ENCODE assay signal across 29 cellular contexts in genomic region chr11:73162196-73162740, GRCh38. TPM values are rescaled to one million over a fixed set of nuclear protein-coding genes. Genes with fewer than 3 reads are reported as not detected.
DNase-seq lines count a peak whose midpoint lies in the region; ATAC-seq, FAIRE-seq and TF ChIP-seq lines count a peak whose summit lies in the region.
"Had no signal": no experiment of that assay in that cellular context is flagged by ENCODE, and none has a peak within 500 bp of the region (broad histone marks: within the 10 kb centered on the region; RNA-seq: fewer than 3 reads in every experiment).

No MANE protein-coding gene starts in this region.

- H3K9me3 ChIP-seq in Loucy (ENCODE audit: insufficient read depth, low read depth, low read length), result no peaks in the 10 kb centered on the region
- H3K9me3 ChIP-seq in K562 (replicated peaks; ENCODE audit: control insufficient read depth, insufficient read depth, low read depth, low read length), result no peaks in the 10 kb centered on the region
- H3K9me3 ChIP-seq: BE2C, body of pancreas, Caco-2, suprapubic skin had no signal

- no peaks in the 10 kb centered on the region for H3K9me3 Mint-ChIP-seq in stimulated activated memory B cell treated with anti-CD40 and anti-IgM and Interleukin-4, amounts not matched to agents 10 μg/mL and 1 μg/mL and 100 μg/mL, for 72 hours
- no peaks in the 10 kb centered on the region for H3K9me3 Mint-ChIP-seq in natural killer cell

- no peaks in the 10 kb centered on the region for H3K79me2 ChIP-seq in Loucy (ENCODE audit: insufficient read depth, low read length)
- H3K79me2 ChIP-seq in K562 (ENCODE audit: control insufficient read depth, insufficient read depth, low read length), result no peaks in the 10 kb centered on the region

- H3K9ac ChIP-seq in Loucy (ENCODE audit: low read depth, low read length, poor library complexity, severe bottlenecking) (peak overlapping the region; percentile 21), K562 (ENCODE audit: insufficient read depth in 1 of 2, low read depth in 2 of 2, low read length in 2 of 2) (no peak overlapping the region)

- TF ChIP-seq POLR2A in K562 (conservative IDR thresholded peaks at IDR 0.05), result no peak

- TF ChIP-seq RAD21 in K562 (CRISPR knock-in tag; conservative IDR thresholded peaks at IDR 0.05 in 1 of 2, IDR thresholded peaks at IDR 0.05 in 1 of 2), result no peak

- no peaks in the 10 kb centered on the region for H3F3A ChIP-seq in Loucy (ENCODE audit: low read depth)

- no peak for TF ChIP-seq CTCF in Loucy (conservative IDR thresholded peaks at IDR 0.05; ENCODE audit: low read length)
- no peak for TF ChIP-seq CTCF in K562 (IDR thresholded peaks at IDR 0.05 in 2 of 3, conservative IDR thresholded peaks at IDR 0.05 in 1 of 3; ENCODE audit: insufficient read depth in 2 of 3, low read depth in 1 of 3, low read length in 3 of 3)
- no peak for TF ChIP-seq CTCF in natural killer cell (IDR thresholded peaks at IDR 0.05)

- H3K9me2 ChIP-seq in Loucy (replicated peaks; ENCODE audit: low read depth, low read length), result no peaks in the 10 kb centered on the region

- in situ Hi-C loops in K562 (cut with MboI), result no loop called here

- ATAC-seq in K562 (peak; percentile 68), natural killer cell (no peak)
- no peak for ATAC-seq in stimulated activated memory B cell treated with anti-CD40 and anti-IgM and Interleukin-4, amounts not matched to agents 10 μg/mL and 1 μg/mL and 100 μg/mL, for 72 hours
- ATAC-seq: body of pancreas, foreskin keratinocyte, HepG2 had no signal

- peaks cover 76% of the 10 kb centered on the region for H3K4me1 Mint-ChIP-seq in stimulated activated memory B cell treated with anti-CD40 and anti-IgM and Interleukin-4, amounts not matched to agents 10 μg/mL and 1 μg/mL and 100 μg/mL, for 72 hours
- no peaks in the 10 kb centered on the region for H3K4me1 Mint-ChIP-seq in natural killer cell

- no peak overlapping the region for H2AFZ ChIP-seq in Loucy (ENCODE audit: low read length)
- H2AFZ ChIP-seq in K562 (ENCODE audit: low read depth, low read length), result peak overlapping the region; percentile 90

- H4K20me1 ChIP-seq in Loucy (ENCODE audit: insufficient read depth, low read length, poor library complexity, severe bottlenecking), result no peaks in the 10 kb centered on the region
- no peaks in the 10 kb centered on the region for H4K20me1 ChIP-seq in K562 (replicated peaks; ENCODE audit: control insufficient read depth, insufficient read depth, low read length)

- no peaks in the 10 kb centered on the region for H3K36me3 Mint-ChIP-seq in stimulated activated memory B cell treated with anti-CD40 and anti-IgM and Interleukin-4, amounts not matched to agents 10 μg/mL and 1 μg/mL and 100 μg/mL, for 72 hours
- no peaks in the 10 kb centered on the region for H3K36me3 Mint-ChIP-seq in natural killer cell

- H3K4me3 Mint-ChIP-seq in stimulated activated memory B cell treated with anti-CD40 and anti-IgM and Interleukin-4, amounts not matched to agents 10 μg/mL and 1 μg/mL and 100 μg/mL, for 72 hours, result no peak overlapping the region
- no peak overlapping the region for H3K4me3 Mint-ChIP-seq in natural killer cell

- DNase-seq in activated effector memory CD4-positive, alpha-beta T cell treated with anti-CD3 and anti-CD28 coated beads, Interleukin-2, amount 50 U/mL, for 16 hours, result peak; percentile 3
- no peak for DNase-seq in activated effector memory CD4-positive, alpha-beta T cell treated with Interleukin-2 at 50 U/mL for 16 hours
- DNase-seq in K562 (ENCODE audit: extremely low read depth in 1 of 4, low spot score in 3 of 4) (peak in 2 of 4 experiments; percentile 34 to 37), natural killer cell (no peak), NCI-H748 (lab: John Stamatoyannopoulos, UW; ENCODE audit: unreplicated experiment) (no peak), NAMALWA (ENCODE audit: low spot score) (no peak)
- DNase-seq: activated CD4-positive, alpha-beta T cell treated with anti-CD3 and anti-CD28 coated beads, Interleukin-2, amount 50 U/mL, for 4 hours; activated gamma-delta T cell; BE2C; body of pancreas; cerebellar nuclear complex; DND-41; effector CD8-positive, alpha-beta T cell; foreskin keratinocyte; HCEC 1CT; NCI-H187; NCI-H2171 treated with DMSO at 0.1 percent for 48 hours; NCI-H526; T-helper 2 cell had no signal

- peaks cover 73% of the 10 kb centered on the region for H3K4me1 ChIP-seq in Loucy (ENCODE audit: insufficient read depth, low read length, poor library complexity, severe bottlenecking)
- H3K4me1 ChIP-seq in K562 (replicated peaks in 1 of 2; ENCODE audit: control insufficient read depth in 2 of 2, insufficient read depth in 2 of 2, low read length in 2 of 2), result peaks cover 21 to 32% of the 10 kb centered on the region in 2 experiments
- H3K4me1 ChIP-seq: body of pancreas, foreskin keratinocyte had no signal

- intact Hi-C loops in K562 (cut with micrococcal nuclease), result no loop called here
- intact Hi-C loops in natural killer cell (cut with micrococcal nuclease), result no loop called here

- H3K27ac Mint-ChIP-seq in stimulated activated memory B cell treated with anti-CD40 and anti-IgM and Interleukin-4, amounts not matched to agents 10 μg/mL and 1 μg/mL and 100 μg/mL, for 72 hours, result peak overlapping the region; percentile 86
- H3K27ac Mint-ChIP-seq in natural killer cell, result no peak overlapping the region

- peak overlapping the region; percentile 25; the same call in 1 of the 3 replicates for H3K27ac ChIP-seq in K562 (ENCODE audit: extremely low read depth, low read depth, low read length)
- H3K27ac ChIP-seq: body of pancreas, foreskin keratinocyte, HL-60, SK-N-MC, skin epidermis, suprapubic skin had no signal

- TF ChIP-seq EP300 in K562 (IDR thresholded peaks at IDR 0.05; ENCODE audit: low read length), result no peak

- CTCF ChIA-PET in K562 (lab: Yijun Ruan, JAX; ENCODE audit: low intra/inter-chr PET ratio), result no interaction called here

- H3K4me2 ChIP-seq in Loucy (ENCODE audit: low read depth, low read length, poor library complexity, severe bottlenecking), result peak overlapping the region; percentile 21
- H3K4me2 ChIP-seq in K562 (ENCODE audit: insufficient read depth, low read length), result peak overlapping the region; percentile 32

- peak; percentile 61 for FAIRE-seq in K562 (lab: Jason Lieb, UNC)
- FAIRE-seq: GM12892, HepG2 had no signal

- no TSS peak for BruUV-seq in K562 (replicated peaks; lab: Mats Ljungman, UMichigan)

- H3K4me3 ChIP-seq in Loucy (ENCODE audit: low read length, poor library complexity, severe bottlenecking) (no peak overlapping the region), K562 (no peak overlapping the region)
- H3K4me3 ChIP-seq: body of pancreas, SK-N-MC, skin epidermis, suprapubic skin had no signal

- no peaks in the 10 kb centered on the region for H3K27me3 Mint-ChIP-seq in stimulated activated memory B cell treated with anti-CD40 and anti-IgM and Interleukin-4, amounts not matched to agents 10 μg/mL and 1 μg/mL and 100 μg/mL, for 72 hours
- H3K27me3 Mint-ChIP-seq in natural killer cell (ENCODE audit: low read depth in 2 of 2), result no peaks in the 10 kb centered on the region

- POLR2A ChIA-PET in K562 (lab: Yijun Ruan, JAX), result interaction anchor here (0.7 to 1.1 kb wide), 5 partner anchors 13 to 63 kb away, joined by 3 to 5 read pairs (median 3); partner anchors contain the start of gene FCHSD2

- no peaks in the 10 kb centered on the region for H3K36me3 ChIP-seq in Loucy (ENCODE audit: insufficient read depth, low read length)
- no peaks in the 10 kb centered on the region for H3K36me3 ChIP-seq in K562 (ENCODE audit: control insufficient read depth, insufficient read depth, low read length)
- H3K36me3 ChIP-seq: BE2C, suprapubic skin had no signal

- no peaks in the 10 kb centered on the region for H3K9me1 ChIP-seq in K562 (ENCODE audit: control insufficient read depth, insufficient read depth, low read length)

- H3K27me3 ChIP-seq in Loucy (ENCODE audit: insufficient read depth, low read length, poor library complexity, severe bottlenecking) (no peaks in the 10 kb centered on the region), K562 (ENCODE audit: control insufficient read depth in 2 of 2, insufficient read depth in 2 of 2, low read length in 2 of 2) (no peaks in the 10 kb centered on the region)
- H3K27me3 ChIP-seq: BE2C, body of pancreas, foreskin keratinocyte, suprapubic skin had no signal

- WGBS in K562 (ENCODE audit: insufficient coverage, low coverage, missing lambda C conversion rate), result 21% methylated on average over 10 of the region's 10 CpGs

RNA-seq across cellular contexts. Expression of gene FCHSD2, which starts 20.1 kb away (rescaled TPM):
- 11.7 and 39.3 TPM in 2 replicates for total RNA-seq in K562 (2011; cell fraction: chromatin; rRNA removed; ENCODE audit: low replicate concordance)
- 6.3 and 8.0 TPM in 2 replicates for total RNA-seq in K562 (2011; cell fraction: nucleolus; rRNA removed)
- 8.4 and 12.2 TPM in 2 replicates for total RNA-seq in K562 (2011; cell fraction: nucleoplasm; rRNA removed)
- total RNA-seq in K562 (2014; rRNA removed) (2.2 and 2.4 TPM in 2 replicates), K562 (2014; rRNA removed; fragmentation: Illumina TruSeq; extraction: Trizol) (6.4 and 8.8 TPM in 2 replicates), K562 (2015; rRNA removed; fragmentation: Illumina TruSeq; extraction: Trizol) (6.3 and 7.9 TPM in 2 replicates), K562 (2021) (14.0 and 14.7 TPM in 2 replicates), natural killer cell (10 to 100 TPM; 39.4 to 59.1 (median 42.1) TPM)
- polyA plus RNA-seq in K562 (2011; rRNA removed) (8.0 and 8.2 TPM in 2 replicates), K562 (2014; fragmentation: Illumina TruSeq; extraction: Trizol) (9.1 and 10.8 TPM in 2 replicates), K562 (2014; fragmentation: Nextera tagmentation; extraction: Ambion mirVana) (1 to 10 TPM; 1.8 to 3.2 TPM), K562 (2014; rRNA removed) (8.7 and 9.0 TPM in 2 replicates)
- 3.9 and 5.4 TPM in 2 replicates for polyA plus RNA-seq in K562 (2011; cell fraction: cytosol; rRNA removed)
- 9.0 and 9.5 TPM in 2 replicates for polyA plus RNA-seq in K562 (2011; cell fraction: nucleus; rRNA removed)
- polyA plus RNA-seq in K562 (2012), result 7.6 and 9.4 TPM in 2 replicates
- 9.1 and 10.5 TPM in 2 replicates for polyA minus RNA-seq in K562 (2011; rRNA and poly(A)+ RNA removed)
- polyA minus RNA-seq in K562 (2011; cell fraction: cytosol; rRNA and poly(A)+ RNA removed), result 8.4 and 10.1 TPM in 2 replicates
- 5.5 and 9.7 TPM in 2 replicates for polyA minus RNA-seq in K562 (2011; cell fraction: nucleus; rRNA and poly(A)+ RNA removed)

RNA-seq across cellular contexts. Expression of gene P2RY2, which starts 55.8 kb away (rescaled TPM):
- total RNA-seq in K562 (2011; cell fraction: chromatin; rRNA removed; ENCODE audit: low replicate concordance), result not detected in 2 replicates
- not detected in 2 replicates for total RNA-seq in K562 (2011; cell fraction: nucleolus; rRNA removed)
- total RNA-seq in K562 (2011; cell fraction: nucleoplasm; rRNA removed), result not detected in 2 replicates
- not detected in 2 replicates for total RNA-seq in K562 (2014; rRNA removed)
- not detected in 2 replicates for total RNA-seq in K562 (2014; rRNA removed; fragmentation: Illumina TruSeq; extraction: Trizol)
- not detected in 2 replicates for total RNA-seq in K562 (2015; rRNA removed; fragmentation: Illumina TruSeq; extraction: Trizol)
- not detected in 2 replicates for total RNA-seq in K562 (2021)
- not detected in 2 replicates for polyA plus RNA-seq in K562 (2011; rRNA removed)
- not detected in 2 replicates for polyA plus RNA-seq in K562 (2011; cell fraction: cytosol; rRNA removed)
- not detected in 2 replicates for polyA plus RNA-seq in K562 (2011; cell fraction: nucleus; rRNA removed)
- polyA plus RNA-seq in K562 (2012), result not detected in 2 replicates
- polyA plus RNA-seq in K562 (2014; fragmentation: Illumina TruSeq; extraction: Trizol), result not detected in 2 replicates
- not detected for polyA plus RNA-seq in K562 (2014; fragmentation: Nextera tagmentation; extraction: Ambion mirVana)
- not detected in 2 replicates for polyA plus RNA-seq in K562 (2014; rRNA removed)
- not detected in 2 replicates for polyA minus RNA-seq in K562 (2011; rRNA and poly(A)+ RNA removed)
- polyA minus RNA-seq in K562 (2011; cell fraction: cytosol; rRNA and poly(A)+ RNA removed), result not detected in 2 replicates
- not detected in 2 replicates for polyA minus RNA-seq in K562 (2011; cell fraction: nucleus; rRNA and poly(A)+ RNA removed)
- total RNA-seq in natural killer cell, result 1 to 10 TPM in 1 of 3 donors, under 1 TPM in 2; 0.27 to 1.0 (median 0.90) TPM
- total RNA-seq: A673 had no signal
